8 cellular contexts compared by ENCODE assay signal in the genomic region with DNA sequence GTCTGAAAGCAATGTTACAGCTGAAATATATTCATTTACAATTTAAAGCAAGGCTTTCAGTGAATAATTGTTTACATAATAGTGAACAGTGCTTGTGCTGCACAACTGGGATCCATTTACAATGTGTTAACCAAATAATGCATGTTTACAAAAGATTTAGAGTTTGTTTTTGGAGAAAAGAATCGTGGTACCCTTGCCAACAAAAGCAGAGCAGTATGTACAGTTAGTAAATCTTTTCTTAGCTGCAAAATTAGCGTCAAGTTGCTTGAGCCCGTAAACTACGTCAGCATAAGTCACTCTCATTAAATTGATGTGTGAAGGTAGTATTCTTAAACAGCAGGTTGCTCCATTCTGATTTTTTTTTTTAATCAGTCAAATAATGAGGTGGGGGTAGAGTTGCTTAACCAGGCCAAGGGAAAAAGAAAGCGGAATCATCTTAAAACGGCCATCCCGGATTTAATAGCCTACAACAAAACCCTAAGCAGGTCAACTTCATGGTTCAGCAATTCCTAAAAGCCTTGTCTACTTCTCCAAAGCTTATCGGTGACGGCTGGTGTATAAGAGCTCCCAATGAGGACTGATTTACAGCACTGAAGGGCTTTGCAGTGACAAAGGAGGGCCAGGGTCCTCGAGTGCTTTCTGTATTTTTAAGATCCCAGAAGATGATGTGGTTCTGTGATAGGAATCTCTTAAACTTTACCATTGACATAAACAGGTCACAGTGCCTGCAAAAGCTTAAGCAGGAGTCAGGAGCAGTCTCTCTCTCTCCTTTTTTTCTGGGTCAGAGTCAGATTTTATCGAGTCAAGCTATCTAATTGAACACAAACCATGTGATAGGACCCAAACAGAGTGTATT.
DNase-seq lines count a peak whose midpoint lies in the region; ATAC-seq, FAIRE-seq and TF ChIP-seq lines count a peak whose summit lies in the region.

No MANE protein-coding gene starts in this region.

- H3K4me1 ChIP-seq in left ventricle myocardium inferior, result peaks cover 47% of the 10 kb centered on the region
- H3K4me1 ChIP-seq in heart left ventricle, result peaks cover 4 to 45% (median 26%) of the 10 kb centered on the region in 12 donors
- H3K4me1 ChIP-seq in adipocyte (ENCODE audit: control insufficient read depth, insufficient read depth, low read length), result peaks cover 49% of the 10 kb centered on the region
- peaks cover 46% of the 10 kb centered on the region for H3K4me1 ChIP-seq in keratinocyte (ENCODE audit: control insufficient read depth, extremely low read depth, insufficient read depth, low read length)
- peaks cover 62% of the 10 kb centered on the region for H3K4me1 ChIP-seq in vagina

- H3K9me3 ChIP-seq in left ventricle myocardium inferior (replicated peaks) (peaks cover 15% of the 10 kb centered on the region), heart left ventricle (peaks cover 0 to 11% (median 0%) of the 10 kb centered on the region in 12 donors), adipocyte (ENCODE audit: control insufficient read depth, low read length) (peaks cover 29% of the 10 kb centered on the region), keratinocyte (ENCODE audit: control insufficient read depth, low read depth, low read length) (peaks cover 9% of the 10 kb centered on the region), vagina (no peaks in the 10 kb centered on the region)

- H3K4me2 ChIP-seq in keratinocyte (ENCODE audit: control insufficient read depth, extremely low read depth, insufficient read depth, low read depth, low read length), result peak overlapping the region; percentile 93

- WGBS in heart left ventricle, 4 donors, result 74 to 86% (median 76%) methylated on average over 11 of the region's 11 CpGs

- intact Hi-C loops in left ventricle myocardium inferior (cut with micrococcal nuclease) (no loop called here), heart left ventricle (cut with DNase I) (no loop called here), vagina (cut with DNase I) (no loop called here)

- H4K20me1 ChIP-seq in keratinocyte (ENCODE audit: control insufficient read depth, extremely low read depth, insufficient read depth, low read length), result no peaks in the 10 kb centered on the region

- TF ChIP-seq POLR2A in heart left ventricle (IDR thresholded peaks at IDR 0.05) (no peak), vagina (IDR thresholded peaks at IDR 0.05) (no peak)

- H3K9ac ChIP-seq in adipocyte (ENCODE audit: low read length) (peak overlapping the region; percentile 43), keratinocyte (ENCODE audit: control insufficient read depth, extremely low read depth, insufficient read depth, low read length) (peak overlapping the region; percentile 80)

- peak overlapping the region; percentile 41 for H2AFZ ChIP-seq in keratinocyte (ENCODE audit: control insufficient read depth, low read length)

- TF ChIP-seq CTCF in left ventricle myocardium inferior (IDR thresholded peaks at IDR 0.05; ENCODE audit: borderline replicate concordance) (no peak), heart left ventricle (IDR thresholded peaks at IDR 0.05) (no peak), keratinocyte (optimal IDR thresholded peaks at IDR 0.05 in 1 of 3, IDR thresholded peaks at IDR 0.05 in 1 of 3, conservative IDR thresholded peaks at IDR 0.05 in 1 of 3; ENCODE audit: extremely low read depth in 1 of 3, insufficient read depth in 2 of 3, low read length in 3 of 3) (no peak), vagina (IDR thresholded peaks at IDR 0.05) (no peak)

- H3K36me3 ChIP-seq in left ventricle myocardium inferior (no peaks in the 10 kb centered on the region), heart left ventricle (no peaks in the 10 kb centered on the region), adipocyte (ENCODE audit: control insufficient read depth, insufficient read depth, low read length, severe bottlenecking) (no peaks in the 10 kb centered on the region), keratinocyte (ENCODE audit: control insufficient read depth in 2 of 2, extremely low read depth in 1 of 2, insufficient read depth in 2 of 2, low read length in 2 of 2) (no peaks in the 10 kb centered on the region), vagina (no peaks in the 10 kb centered on the region)

- DNase-seq in left ventricle myocardium inferior (no peak), heart left ventricle (no peak), adipocyte (ENCODE audit: low read depth) (peak; percentile 36), keratinocyte (ENCODE audit: low read depth, low spot score) (no peak), vagina (ENCODE audit: extremely low spot score in 2 of 2) (no peak), NOMO-1 treated with DMSO at 0.1 percent for 48 hours (lab: John Stamatoyannopoulos, UW; ENCODE audit: unreplicated experiment) (no peak), amniotic stem cell (lab: John Stamatoyannopoulos, UW) (no peak)
- no peak for DNase-seq in activated CD4-positive, alpha-beta T cell treated with anti-CD3 and anti-CD28 coated beads, Interleukin-2, amount 50 U/mL, for 4 hours

- FAIRE-seq in keratinocyte (lab: Jason Lieb, UNC), result peak; percentile 70

- H3K79me2 ChIP-seq in keratinocyte (ENCODE audit: control insufficient read depth, insufficient read depth, low read length), result no peaks in the 10 kb centered on the region

- dilution Hi-C loops in keratinocyte (cut with MboI; ENCODE audit: extremely low pct_ligation_motif_present, low sequenced_read_pairs), result no loop called here

- H3K27ac ChIP-seq in left ventricle myocardium inferior (replicated peaks) (peak overlapping the region; percentile 53), heart left ventricle (peak overlapping the region in 2 of 12 donors; percentile 62 to 66), keratinocyte (ENCODE audit: control insufficient read depth, insufficient read depth, low read length) (peak overlapping the region; percentile 97), vagina (peak overlapping the region; percentile 15)

- no peak for ATAC-seq in heart left ventricle

- H3K9me1 ChIP-seq in keratinocyte (ENCODE audit: control insufficient read depth, extremely low read depth, insufficient read depth, low read length), result no peaks in the 10 kb centered on the region

- H3K27me3 ChIP-seq in left ventricle myocardium inferior (ENCODE audit: low read depth) (no peaks in the 10 kb centered on the region), heart left ventricle (no peaks in the 10 kb centered on the region), adipocyte (replicated peaks; ENCODE audit: control insufficient read depth, insufficient read depth, low read length) (no peaks in the 10 kb centered on the region), keratinocyte (ENCODE audit: control insufficient read depth, extremely low read depth, insufficient read depth, low read length) (no peaks in the 10 kb centered on the region), vagina (no peaks in the 10 kb centered on the region)

- H3K4me3 ChIP-seq in left ventricle myocardium inferior (no peak overlapping the region), heart left ventricle (no peak overlapping the region), adipocyte (ENCODE audit: low read length) (no peak overlapping the region), keratinocyte (ENCODE audit: control insufficient read depth in 2 of 3, extremely low read depth in 1 of 3, insufficient read depth in 2 of 3, low read depth in 1 of 3, low read length in 3 of 3) (no peak overlapping the region), vagina (no peak overlapping the region)
